Comparison of ENCODE assay signal across 15 cellular contexts in the genomic region with DNA sequence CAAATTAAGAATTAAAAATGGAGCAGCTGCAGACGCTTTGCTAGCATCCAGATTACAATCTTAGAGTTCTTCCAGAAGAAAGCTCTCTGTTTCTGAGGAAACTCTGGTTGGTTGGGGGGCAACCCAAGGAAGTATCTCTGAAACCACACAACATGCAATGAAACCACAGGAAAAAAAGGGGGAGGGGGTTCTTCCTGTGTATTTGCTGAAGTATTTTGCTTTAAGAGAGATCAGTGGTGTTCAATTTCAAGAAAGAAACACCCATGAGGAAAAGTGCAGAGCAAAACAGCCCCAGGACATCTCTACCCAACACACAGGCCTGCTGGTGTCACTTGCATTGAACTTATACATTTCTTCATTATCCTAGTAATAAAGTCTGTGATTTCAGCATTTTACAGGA. TPM values are rescaled to one million over a fixed set of nuclear protein-coding genes. Genes with fewer than 3 reads are reported as not detected.
DNase-seq lines count a peak whose midpoint lies in the region; ATAC-seq and TF ChIP-seq lines count a peak whose summit lies in the region.
"Had no signal": no experiment of that assay in that cellular context is flagged by ENCODE, and none has a peak within 500 bp of the region (broad histone marks: within the 10 kb centered on the region; RNA-seq: fewer than 3 reads in every experiment).

No MANE protein-coding gene starts in this region.

- no TSS peak for BruUV-seq in A673 (replicated peaks; lab: Mats Ljungman, UMichigan)

- peak overlapping the region; percentile 28 for H3K4me3 Mint-ChIP-seq in activated naive CD4-positive, alpha-beta T cell treated with anti-CD3 and anti-CD28 coated beads, Interleukin-2, amount 50 U/mL, for 24 hours
- peak overlapping the region; percentile 6 to 76 (median 37) for H3K4me3 Mint-ChIP-seq in T-cell
- peak overlapping the region; percentile 15 to 49 for H3K4me3 Mint-ChIP-seq in effector memory CD8-positive, alpha-beta T cell

- H3K4me1 ChIP-seq in transverse colon = no peaks in the 10 kb centered on the region
- H3K4me1 ChIP-seq in A673 (ENCODE audit: insufficient read depth, low read length, poor library complexity, severe bottlenecking) = no peaks in the 10 kb centered on the region
- H3K4me1 ChIP-seq: right lobe of liver had no signal

- H3K27me3 Mint-ChIP-seq in activated naive CD4-positive, alpha-beta T cell treated with anti-CD3 and anti-CD28 coated beads, Interleukin-2, amount 50 U/mL, for 24 hours = no peaks in the 10 kb centered on the region
- H3K27me3 Mint-ChIP-seq in T-cell = no peaks in the 10 kb centered on the region
- H3K27me3 Mint-ChIP-seq in effector memory CD8-positive, alpha-beta T cell = no peaks in the 10 kb centered on the region

- H3K9me3 ChIP-seq in transverse colon (no peaks in the 10 kb centered on the region), A673 (ENCODE audit: low read depth, low read length, poor library complexity, severe bottlenecking) (no peaks in the 10 kb centered on the region)
- H3K9me3 ChIP-seq: right lobe of liver had no signal

- H3K27ac ChIP-seq in transverse colon (no peak overlapping the region), A673 (ENCODE audit: low read depth, low read length, poor library complexity, severe bottlenecking) (no peak overlapping the region)
- H3K27ac ChIP-seq: epithelial cell of prostate, right lobe of liver had no signal

- TF ChIP-seq EP300 in transverse colon (IDR thresholded peaks at IDR 0.05; ENCODE audit: low read depth) = no peak

- peak; percentile 50 to 76 (median 65) for ATAC-seq in T-cell (replicated peaks in 1 of 4)
- ATAC-seq in effector memory CD8-positive, alpha-beta T cell (replicated peaks) = peak; percentile 24
- ATAC-seq in HG02763 (IDR thresholded peaks at IDR 0.05; ENCODE audit: unreplicated experiment) = no peak
- no peak for ATAC-seq in GM18517 (IDR thresholded peaks at IDR 0.05; ENCODE audit: unreplicated experiment)
- ATAC-seq: right lobe of liver, Right ventricle myocardium inferior had no signal

- H3K36me3 ChIP-seq in transverse colon (no peaks in the 10 kb centered on the region), A673 (ENCODE audit: insufficient read depth, low read length, poor library complexity, severe bottlenecking) (no peaks in the 10 kb centered on the region)
- H3K36me3 ChIP-seq: right lobe of liver had no signal

- no peaks in the 10 kb centered on the region for H3K9me3 Mint-ChIP-seq in activated naive CD4-positive, alpha-beta T cell treated with anti-CD3 and anti-CD28 coated beads, Interleukin-2, amount 50 U/mL, for 24 hours
- peaks cover 5 to 15% (median 13%) of the 10 kb centered on the region in 3 donors for H3K9me3 Mint-ChIP-seq in T-cell
- peaks cover 0 to 7% of the 10 kb centered on the region in 2 donors for H3K9me3 Mint-ChIP-seq in effector memory CD8-positive, alpha-beta T cell

- H3K4me3 ChIP-seq in transverse colon = no peak overlapping the region
- no peak overlapping the region for H3K4me3 ChIP-seq in A673 (ENCODE audit: low read depth, low read length, poor library complexity, severe bottlenecking)
- H3K4me3 ChIP-seq: right lobe of liver had no signal

- no peak for TF ChIP-seq CTCF in transverse colon (IDR thresholded peaks at IDR 0.05)
- no peak for TF ChIP-seq CTCF in A673 (conservative IDR thresholded peaks at IDR 0.05; ENCODE audit: low read depth, low read length)

- H3K36me3 Mint-ChIP-seq in activated naive CD4-positive, alpha-beta T cell treated with anti-CD3 and anti-CD28 coated beads, Interleukin-2, amount 50 U/mL, for 24 hours = peaks cover 4% of the 10 kb centered on the region
- H3K36me3 Mint-ChIP-seq in T-cell = no peaks in the 10 kb centered on the region
- no peaks in the 10 kb centered on the region for H3K36me3 Mint-ChIP-seq in effector memory CD8-positive, alpha-beta T cell (ENCODE audit: insufficient read depth)

- peaks cover 41% of the 10 kb centered on the region for H3K4me1 Mint-ChIP-seq in activated naive CD4-positive, alpha-beta T cell treated with anti-CD3 and anti-CD28 coated beads, Interleukin-2, amount 50 U/mL, for 24 hours
- peaks cover 34 to 37% (median 35%) of the 10 kb centered on the region in 3 donors for H3K4me1 Mint-ChIP-seq in T-cell
- peaks cover 10 to 13% of the 10 kb centered on the region in 2 donors for H3K4me1 Mint-ChIP-seq in effector memory CD8-positive, alpha-beta T cell (ENCODE audit: low read depth in 2 of 2)

- intact Hi-C loops in transverse colon (cut with DNase I; ENCODE audit: low total_unique reads) = no loop called here
- intact Hi-C loops in A673 (cut with micrococcal nuclease; ENCODE audit: unreplicated experiment) = no loop called here

- in situ Hi-C loops in transverse colon (cut with MboI; ENCODE audit: low pct_ligation_motif_present in 1 of 4, low pct_unique_long_range_greater_than_20kb in 1 of 4, low sequenced_read_pairs in 3 of 4) = no loop called here

- DNase-seq in activated naive CD4-positive, alpha-beta T cell (lab: John Stamatoyannopoulos, UW) = no peak
- DNase-seq in T-cell = peak in 8 of 34 experiments; percentile 1 to 28 (median 7)
- no peak for DNase-seq in effector memory CD8-positive, alpha-beta T cell
- no peak for DNase-seq in transverse colon
- DNase-seq in A673 (ENCODE audit: low spot score) = no peak
- DNase-seq: activated CD8-positive, alpha-beta memory T cell treated with anti-CD3 and anti-CD28 coated beads for 24 hours; mesenchymal stem cell; NCI-H1048; occipital lobe; right lobe of liver had no signal

- CTCF ChIA-PET in T-cell (lab: Charles Lee) (interaction anchor here in 1 of 2 donors (0.6 to 0.9 kb wide), 2 partner anchors 9 to 35 kb away, joined by 3 to 4 read pairs; no protein-coding TSS in a partner anchor), A673 (lab: Charles Lee) (no interaction called here)

- no peaks in the 10 kb centered on the region for H3K27me3 ChIP-seq in transverse colon
- H3K27me3 ChIP-seq in A673 (replicated peaks; ENCODE audit: insufficient read depth, low read depth, low read length, poor library complexity) = no peaks in the 10 kb centered on the region
- H3K27me3 ChIP-seq: right lobe of liver had no signal

- 69 to 100% methylated on average over 1 of the region's 1 CpG for WGBS in transverse colon (ENCODE audit: low coverage in 1 of 2), 2 donors

- no peak for TF ChIP-seq POLR2A in transverse colon (IDR thresholded peaks at IDR 0.05)

- peak overlapping the region; percentile 49 for H3K27ac Mint-ChIP-seq in activated naive CD4-positive, alpha-beta T cell treated with anti-CD3 and anti-CD28 coated beads, Interleukin-2, amount 50 U/mL, for 24 hours
- peak overlapping the region in 1 of 2 donors; percentile 74 for H3K27ac Mint-ChIP-seq in T-cell
- H3K27ac Mint-ChIP-seq in effector memory CD8-positive, alpha-beta T cell = no peak overlapping the region

- POLR2A ChIA-PET in T-cell (lab: Charles Lee) = no interaction called here
- POLR2A ChIA-PET in A673 (lab: Charles Lee; ENCODE audit: low non-redundant PET) = no interaction called here

RNA-seq across cellular contexts. Expression of a gene that starts 19.7 kb away (rescaled TPM):
- total RNA-seq in T-cell (10 to 100 TPM; 60.8 to 79.4 (median 65.5) TPM), transverse colon (10 to 100 TPM in 1 of 4 donors, 1 to 10 TPM in 3; 4.5 to 18.9 (median 6.5) TPM), A673 (2021) (9.6 and 14.3 TPM in 2 replicates)

Comparison
In these comparisons a context has a peak if more than half of its experiments do, and no peak if none do; other contexts are left out.
1. ATAC-seq: peak in T-cell (4 of 4) and effector memory CD8-positive, alpha-beta T cell (single experiment); none in HG02763 (single experiment) and GM18517 (single experiment).
2. Peak in every context shown above with its lines, with median percentiles within 50 percentile points of each other: H3K4me3 Mint-ChIP-seq.